ENCODE assay signal across 8 cellular contexts in the genomic region with DNA sequence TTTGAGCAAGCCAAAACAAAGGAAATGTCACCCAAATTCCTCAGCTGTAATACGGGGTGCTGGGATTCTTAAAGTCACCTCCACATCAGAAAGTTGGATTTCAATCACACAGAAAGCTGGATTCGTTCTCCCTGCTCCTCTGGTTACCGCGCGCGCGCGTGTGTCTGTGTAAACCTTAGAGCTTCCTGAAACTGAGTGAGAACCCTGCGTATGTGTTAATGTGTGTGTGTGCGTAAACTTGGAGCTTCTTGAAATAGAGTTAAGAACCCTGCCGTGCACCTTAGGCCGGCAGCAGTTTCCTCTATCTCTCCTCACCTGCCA. TPM values are rescaled to one million over a fixed set of nuclear protein-coding genes. Genes with fewer than 3 reads are reported as not detected.
DNase-seq lines count a peak whose midpoint lies in the region; ATAC-seq, FAIRE-seq and TF ChIP-seq lines count a peak whose summit lies in the region.

No MANE protein-coding gene starts in this region.

- DNase-seq in AG08395 (ENCODE audit: low spot score): peak; percentile 14
- DNase-seq in NOMO-1 treated with DMSO at 0.1 percent for 48 hours (lab: John Stamatoyannopoulos, UW; ENCODE audit: unreplicated experiment): peak; percentile 49
- DNase-seq in bronchial epithelial cell (ENCODE audit: low read depth): peak; percentile 29
- peak; percentile 3 for DNase-seq in HepG2 (ENCODE audit: low spot score)
- no peak for DNase-seq in stimulated activated naive CD4-positive, alpha-beta T cell treated with Interleukin-2 at 50 U/mL for 16 hours (lab: John Stamatoyannopoulos, UW)
- DNase-seq in NK-92 treated with Interleukin-12 subunit alpha and Interleukin-12 subunit beta, amount 100 ng/mL, for 24 hours (lab: John Stamatoyannopoulos, UW): no peak

- no peak for FAIRE-seq in bronchial epithelial cell (lab: Jason Lieb, UNC)
- no peak for FAIRE-seq in HepG2 (lab: Jason Lieb, UNC)

- POLR2A ChIA-PET in HepG2 (lab: Yijun Ruan, JAX): no interaction called here

- H3K27ac ChIP-seq in HepG2 (ENCODE audit: extremely low read length, insufficient read depth, low read length): peak overlapping the region; percentile 33
- H3K27ac ChIP-seq in thymus (ENCODE audit: low read depth): peak overlapping the region; percentile 89

- H3K9ac ChIP-seq in HepG2 (ENCODE audit: insufficient read depth, low read depth, low read length): peak overlapping the region; percentile 74

- WGBS in HepG2 (ENCODE audit: low lambda C conversion rate): 6% methylated on average over 2 of the region's 12 CpGs
- under 1% methylated on average over 12 of the region's 12 CpGs for WGBS in thymus

- peaks cover 7% of the 10 kb centered on the region; the same call in 1 of the 2 replicates for H3K9me3 ChIP-seq in HepG2 (ENCODE audit: low read length)
- no peaks in the 10 kb centered on the region for H3K9me3 ChIP-seq in thymus (ENCODE audit: control insufficient read depth)

- CTCF ChIA-PET in HepG2 (lab: Yijun Ruan, JAX; ENCODE audit: low intra/inter-chr PET ratio, low total read pairs): no interaction called here

- no peaks in the 10 kb centered on the region for H3K79me2 ChIP-seq in HepG2 (ENCODE audit: insufficient read depth, low read length)

- H3K4me1 ChIP-seq in HepG2 (ENCODE audit: insufficient read depth, low read length) (peaks cover 16% of the 10 kb centered on the region), thymus (ENCODE audit: control insufficient read depth, insufficient read depth, low read length) (peaks cover 14% of the 10 kb centered on the region)

- peak overlapping the region; percentile 43 for H2AFZ ChIP-seq in HepG2 (ENCODE audit: low read length)

- TF ChIP-seq EP300 in HepG2 (IDR thresholded peaks at IDR 0.05; ENCODE audit: low read depth in 2 of 2, low read length in 2 of 2): no peak
- TF ChIP-seq EP300 in HepG2 (CRISPR knock-in tag; IDR thresholded peaks at IDR 0.05; ENCODE audit: borderline replicate concordance): no peak

- BruUV-seq in HepG2 (replicated peaks; lab: Mats Ljungman, UMichigan): TSS peak; percentile 65

- H3K27me3 ChIP-seq in bronchial epithelial cell (ENCODE audit: control insufficient read depth, insufficient read depth, low read length) (no peaks in the 10 kb centered on the region), HepG2 (ENCODE audit: control insufficient read depth in 1 of 2, insufficient read depth in 2 of 2, low read length in 2 of 2) (no peaks in the 10 kb centered on the region; a peak in 1 of 5 replicates), thymus (ENCODE audit: control insufficient read depth, insufficient read depth) (no peaks in the 10 kb centered on the region)

- no peak for TF ChIP-seq CTCF in bronchial epithelial cell (IDR thresholded peaks at IDR 0.05; ENCODE audit: insufficient read depth, low read length, severe bottlenecking)
- TF ChIP-seq CTCF in HepG2 (CRISPR knock-in tag; IDR thresholded peaks at IDR 0.05): no peak

- peak overlapping the region; percentile 80 for H3K4me2 ChIP-seq in HepG2 (ENCODE audit: low read depth, low read length)

- H3K4me3 ChIP-seq in bronchial epithelial cell (ENCODE audit: low read depth, low read length) (peak overlapping the region; percentile 91), HepG2 (replicated peaks in 1 of 3; ENCODE audit: insufficient read depth in 1 of 3, low read depth in 2 of 3, low read length in 3 of 3) (peak overlapping the region; percentile 76 to 91 (median 88)), thymus (ENCODE audit: low read length) (peak overlapping the region; percentile 93)

- no peak for TF ChIP-seq POLR2A in HepG2 (IDR thresholded peaks at IDR 0.05; ENCODE audit: insufficient read depth in 1 of 2, low read depth in 2 of 2, low read length in 2 of 2)

- H4K20me1 ChIP-seq in HepG2 (ENCODE audit: insufficient read depth, low read length): no peaks in the 10 kb centered on the region

- H3K36me3 ChIP-seq in bronchial epithelial cell (ENCODE audit: control insufficient read depth, insufficient read depth, low read length) (peaks cover 2% of the 10 kb centered on the region), HepG2 (replicated peaks in 1 of 2; ENCODE audit: control insufficient read depth in 1 of 2, insufficient read depth in 2 of 2, low read length in 2 of 2) (peaks cover 0 to 1% of the 10 kb centered on the region in 2 experiments; a peak in 2 of 5 replicates), thymus (ENCODE audit: control insufficient read depth, insufficient read depth) (peaks cover 5% of the 10 kb centered on the region)

- in situ Hi-C loops in HepG2 (cut with HindIII; ENCODE audit: extremely low pct_ligation_motif_present, low pct_unique_long_range_greater_than_20kb): no loop called here

- TF ChIP-seq RAD21 in HepG2 (CRISPR knock-in tag; IDR thresholded peaks at IDR 0.05): no peak

- intact Hi-C loops in HepG2 (cut with micrococcal nuclease; ENCODE audit: unreplicated experiment): no loop called here

- peak; percentile 23 for ATAC-seq in GM21360 (IDR thresholded peaks at IDR 0.05; ENCODE audit: unreplicated experiment)
- ATAC-seq in HepG2: peak; percentile 64

RNA-seq across cellular contexts. Expression of gene LZTFL1, which starts 0.6 kb away (rescaled TPM):
- total RNA-seq in bronchial epithelial cell (6.0 and 7.1 TPM in 2 replicates), HepG2 (2016; rRNA removed; fragmentation: Illumina TruSeq; extraction: Trizol) (16.6 and 27.3 TPM in 2 replicates)
- total RNA-seq in HepG2 (2016; cell fraction: cytosol; rRNA removed; fragmentation: Illumina TruSeq; extraction: Trizol; ENCODE audit: low read depth): 2.6 TPM in 2 replicates
- 18.6 and 27.9 TPM in 2 replicates for total RNA-seq in HepG2 (2016; cell fraction: insoluble cytoplasmic fraction; rRNA removed; fragmentation: Illumina TruSeq; extraction: Trizol)
- 7.0 and 7.7 TPM in 2 replicates for total RNA-seq in HepG2 (2016; cell fraction: membrane; rRNA removed; fragmentation: Illumina TruSeq; extraction: Trizol)
- 10.3 and 11.4 TPM in 2 replicates for total RNA-seq in HepG2 (2016; cell fraction: nucleus; rRNA removed; fragmentation: Illumina TruSeq; extraction: Trizol)
- polyA plus RNA-seq in HepG2 (2011; rRNA removed) (14.6 and 17.2 TPM in 2 replicates), thymus (42.8 TPM)
- polyA plus RNA-seq in HepG2 (2011; cell fraction: cytosol; rRNA removed): 12.9 and 17.7 TPM in 2 replicates
- 10.4 and 11.6 TPM in 2 replicates for polyA plus RNA-seq in HepG2 (2011; cell fraction: nucleus; rRNA removed)
- 6.4 and 11.3 TPM in 2 replicates for polyA plus RNA-seq in HepG2 (2012)
- polyA plus RNA-seq in HepG2 (2016; cell fraction: cytosol; fragmentation: Illumina TruSeq; extraction: Trizol; ENCODE audit: low read depth): 2.7 and 4.1 TPM in 2 replicates
- 25.3 and 28.2 TPM in 2 replicates for polyA plus RNA-seq in HepG2 (2016; cell fraction: insoluble cytoplasmic fraction; fragmentation: Illumina TruSeq; extraction: Trizol; ENCODE audit: low read depth)
- 5.7 and 6.5 TPM in 2 replicates for polyA plus RNA-seq in HepG2 (2016; cell fraction: membrane; fragmentation: Illumina TruSeq; extraction: Trizol; ENCODE audit: low read depth)
- polyA plus RNA-seq in HepG2 (2016; cell fraction: nucleus; fragmentation: Illumina TruSeq; extraction: Trizol; ENCODE audit: insufficient read depth, low read depth): 12.6 and 13.8 TPM in 2 replicates
- 7.3 and 7.4 TPM in 2 replicates for polyA minus RNA-seq in HepG2 (2011; rRNA and poly(A)+ RNA removed; ENCODE audit: low replicate concordance)
- polyA minus RNA-seq in HepG2 (2011; cell fraction: cytosol; rRNA and poly(A)+ RNA removed): 4.0 and 6.9 TPM in 2 replicates
- polyA minus RNA-seq in HepG2 (2011; cell fraction: nucleus; rRNA and poly(A)+ RNA removed): 9.0 and 12.6 TPM in 2 replicates

RNA-seq across cellular contexts. Expression of gene CCR9, which starts 45.0 kb away (rescaled TPM):
- total RNA-seq in bronchial epithelial cell (not detected in 2 replicates), HepG2 (2016; rRNA removed; fragmentation: Illumina TruSeq; extraction: Trizol) (not detected in 2 replicates)
- total RNA-seq in HepG2 (2016; cell fraction: cytosol; rRNA removed; fragmentation: Illumina TruSeq; extraction: Trizol; ENCODE audit: low read depth): not detected in 2 replicates
- total RNA-seq in HepG2 (2016; cell fraction: insoluble cytoplasmic fraction; rRNA removed; fragmentation: Illumina TruSeq; extraction: Trizol): not detected in 2 replicates
- total RNA-seq in HepG2 (2016; cell fraction: membrane; rRNA removed; fragmentation: Illumina TruSeq; extraction: Trizol): not detected in 2 replicates
- not detected in 2 replicates for total RNA-seq in HepG2 (2016; cell fraction: nucleus; rRNA removed; fragmentation: Illumina TruSeq; extraction: Trizol)
- polyA plus RNA-seq in HepG2 (2011; rRNA removed) (not detected in 2 replicates), thymus (133 TPM)
- polyA plus RNA-seq in HepG2 (2011; cell fraction: cytosol; rRNA removed): not detected in 2 replicates
- not detected in 2 replicates for polyA plus RNA-seq in HepG2 (2011; cell fraction: nucleus; rRNA removed)
- polyA plus RNA-seq in HepG2 (2012): not detected in 2 replicates
- not detected in 2 replicates for polyA plus RNA-seq in HepG2 (2016; cell fraction: cytosol; fragmentation: Illumina TruSeq; extraction: Trizol; ENCODE audit: low read depth)
- polyA plus RNA-seq in HepG2 (2016; cell fraction: insoluble cytoplasmic fraction; fragmentation: Illumina TruSeq; extraction: Trizol; ENCODE audit: low read depth): not detected in 2 replicates
- not detected in 2 replicates for polyA plus RNA-seq in HepG2 (2016; cell fraction: membrane; fragmentation: Illumina TruSeq; extraction: Trizol; ENCODE audit: low read depth)
- not detected in 2 replicates for polyA plus RNA-seq in HepG2 (2016; cell fraction: nucleus; fragmentation: Illumina TruSeq; extraction: Trizol; ENCODE audit: insufficient read depth, low read depth)
- not detected in 2 replicates for polyA minus RNA-seq in HepG2 (2011; rRNA and poly(A)+ RNA removed; ENCODE audit: low replicate concordance)
- polyA minus RNA-seq in HepG2 (2011; cell fraction: cytosol; rRNA and poly(A)+ RNA removed): not detected in 2 replicates
- not detected in 2 replicates for polyA minus RNA-seq in HepG2 (2011; cell fraction: nucleus; rRNA and poly(A)+ RNA removed)

RNA-seq across cellular contexts. Expression of gene SLC6A20, which starts 45.0 kb away (rescaled TPM):
- total RNA-seq in bronchial epithelial cell (0.13 TPM in 1 of 2 replicates, not detected in the other), HepG2 (2016; rRNA removed; fragmentation: Illumina TruSeq; extraction: Trizol) (not detected in 2 replicates)
- total RNA-seq in HepG2 (2016; cell fraction: cytosol; rRNA removed; fragmentation: Illumina TruSeq; extraction: Trizol; ENCODE audit: low read depth): not detected in 2 replicates
- total RNA-seq in HepG2 (2016; cell fraction: insoluble cytoplasmic fraction; rRNA removed; fragmentation: Illumina TruSeq; extraction: Trizol): not detected in 2 replicates
- total RNA-seq in HepG2 (2016; cell fraction: membrane; rRNA removed; fragmentation: Illumina TruSeq; extraction: Trizol): not detected in 2 replicates
- total RNA-seq in HepG2 (2016; cell fraction: nucleus; rRNA removed; fragmentation: Illumina TruSeq; extraction: Trizol): not detected in 2 replicates
- polyA plus RNA-seq in HepG2 (2011; rRNA removed) (0.04 TPM in 1 of 2 replicates, not detected in the other), thymus (2.4 TPM)
- not detected in 2 replicates for polyA plus RNA-seq in HepG2 (2011; cell fraction: cytosol; rRNA removed)
- polyA plus RNA-seq in HepG2 (2011; cell fraction: nucleus; rRNA removed): not detected in 2 replicates
- polyA plus RNA-seq in HepG2 (2012): not detected in 2 replicates
- polyA plus RNA-seq in HepG2 (2016; cell fraction: cytosol; fragmentation: Illumina TruSeq; extraction: Trizol; ENCODE audit: low read depth): not detected in 2 replicates
- not detected in 2 replicates for polyA plus RNA-seq in HepG2 (2016; cell fraction: insoluble cytoplasmic fraction; fragmentation: Illumina TruSeq; extraction: Trizol; ENCODE audit: low read depth)
- not detected in 2 replicates for polyA plus RNA-seq in HepG2 (2016; cell fraction: membrane; fragmentation: Illumina TruSeq; extraction: Trizol; ENCODE audit: low read depth)
- not detected in 2 replicates for polyA plus RNA-seq in HepG2 (2016; cell fraction: nucleus; fragmentation: Illumina TruSeq; extraction: Trizol; ENCODE audit: insufficient read depth, low read depth)
- not detected in 2 replicates for polyA minus RNA-seq in HepG2 (2011; rRNA and poly(A)+ RNA removed; ENCODE audit: low replicate concordance)
- polyA minus RNA-seq in HepG2 (2011; cell fraction: cytosol; rRNA and poly(A)+ RNA removed): not detected in 2 replicates
- not detected in 2 replicates for polyA minus RNA-seq in HepG2 (2011; cell fraction: nucleus; rRNA and poly(A)+ RNA removed)

Comparison
In these comparisons a context has a peak if more than half of its experiments do, and no peak if none do; other contexts are left out.
1. DNase-seq: peak in AG08395 (single experiment), NOMO-1 treated with DMSO at 0.1 percent for 48 hours (single experiment), bronchial epithelial cell (single experiment) and HepG2 (single experiment); none in stimulated activated naive CD4-positive, alpha-beta T cell treated with Interleukin-2 at 50 U/mL for 16 hours (single experiment) and NK-92 treated with Interleukin-12 subunit alpha and Interleukin-12 subunit beta, amount 100 ng/mL, for 24 hours (single experiment).
2. Peak in every context shown above with its lines, with median percentiles within 50 percentile points of each other: H3K4me3 ChIP-seq.